Comparison of ENCODE assay signal across 7 cellular contexts in genomic region chr1:199113265-199113869, GRCh38.
A peak's percentile ranks its signal among the peaks of the same experiment; 100 is the strongest.
DNase-seq lines count a peak whose midpoint lies in the region; ATAC-seq and TF ChIP-seq lines count a peak whose summit lies in the region.

No MANE protein-coding gene starts in this region.

- peak; percentile 92 for TF ChIP-seq RAD21 in Ishikawa (IDR thresholded peaks at IDR 0.05; ENCODE audit: low read depth)

- POLR2A ChIA-PET in T-cell (lab: Charles Lee): no interaction called here

- no peaks in the 10 kb centered on the region for H3K36me3 ChIP-seq in ascending aorta

- H3K36me3 Mint-ChIP-seq in T-cell: peaks cover 3% of the 10 kb centered on the region
- peaks cover 0 to 5% (median 3%) of the 10 kb centered on the region in 3 donors for H3K36me3 Mint-ChIP-seq in immature natural killer cell

- H3K27me3 Mint-ChIP-seq in T-cell: no peaks in the 10 kb centered on the region
- H3K27me3 Mint-ChIP-seq in immature natural killer cell (ENCODE audit: low read depth in 3 of 3): peaks cover 0 to 9% (median 2%) of the 10 kb centered on the region in 3 donors

- H3K4me1 Mint-ChIP-seq in T-cell (peaks cover 0 to 6% (median 0%) of the 10 kb centered on the region in 3 donors), immature natural killer cell (peaks cover 8 to 9% of the 10 kb centered on the region in 2 donors)

- no peak for TF ChIP-seq EP300 in Ishikawa (IDR thresholded peaks at IDR 0.05; ENCODE audit: borderline replicate concordance)

- peaks cover 0 to 4% (median 3%) of the 10 kb centered on the region in 3 donors for H3K9me3 Mint-ChIP-seq in T-cell
- no peaks in the 10 kb centered on the region for H3K9me3 Mint-ChIP-seq in immature natural killer cell

- no peaks in the 10 kb centered on the region for H3K9me3 ChIP-seq in ascending aorta

- H3K4me3 ChIP-seq in GM12875 (ENCODE audit: low read depth, low read length): no peak overlapping the region
- no peak overlapping the region for H3K4me3 ChIP-seq in ascending aorta

- peak; percentile 84 for TF ChIP-seq CTCF in GM12875 (IDR thresholded peaks at IDR 0.05; ENCODE audit: borderline replicate concordance, insufficient read depth, low read depth, low read length)
- peak in 2 of 3 experiments; percentile 29 to 33 for TF ChIP-seq CTCF in ascending aorta (IDR thresholded peaks at IDR 0.05)

- no peak overlapping the region for H3K27ac ChIP-seq in ascending aorta

- H3K4me3 Mint-ChIP-seq in T-cell (no peak overlapping the region), immature natural killer cell (no peak overlapping the region)

- intact Hi-C loops in ascending aorta (cut with DNase I): no loop called here

- no peaks in the 10 kb centered on the region for H3K27me3 ChIP-seq in ascending aorta

- H3K27ac Mint-ChIP-seq in T-cell (no peak overlapping the region), immature natural killer cell (peak overlapping the region in 1 of 6 donors; percentile 1)

- CTCF ChIA-PET in T-cell (lab: Charles Lee): interaction anchor here (0.6 to 1.7 kb wide), 28 partner anchors 9 to 400 kb away, joined by 3 to 8 read pairs (median 3); no protein-coding TSS in a partner anchor

- peak; percentile 16 to 68 (median 56) for DNase-seq in T-cell
- no peak for DNase-seq in ascending aorta (ENCODE audit: low spot score in 2 of 2)
- peak; percentile 51 to 62 (median 60) for DNase-seq in immature natural killer cell
- DNase-seq in stimulated activated CD4-positive, alpha-beta T cell treated with anti-CD3 and anti-CD28 coated beads, Interleukin-4, amount 100 ng/mL, for 24 hours: peak; percentile 70
- DNase-seq in mesenteric fat pad (ENCODE audit: low spot score): no peak

- ATAC-seq in T-cell (replicated peaks in 1 of 4): peak; percentile 42 to 61 (median 58)

- H3K4me1 ChIP-seq in ascending aorta: no peaks in the 10 kb centered on the region

TF ChIP-seq in Ishikawa, 13 proteins besides CTCF, POLR2A, EP300 and RAD21:
- TF ChIP-seq USF1 (IDR thresholded peaks at IDR 0.05) (no peak), TEAD4 (IDR thresholded peaks at IDR 0.05) (no peak), YY1 (IDR thresholded peaks at IDR 0.05; ENCODE audit: low read depth) (no peak), REST (IDR thresholded peaks at IDR 0.05; ENCODE audit: low read depth) (no peak), FOXM1 (IDR thresholded peaks at IDR 0.05; ENCODE audit: borderline replicate concordance, low read depth) (no peak), TCF12 (IDR thresholded peaks at IDR 0.05; ENCODE audit: low read depth) (no peak), ZBTB7A (IDR thresholded peaks at IDR 0.05; ENCODE audit: low read depth) (no peak), MAX (IDR thresholded peaks at IDR 0.05) (no peak), TAF1 (IDR thresholded peaks at IDR 0.05; ENCODE audit: low read depth) (no peak), EGR1 (IDR thresholded peaks at IDR 0.05) (no peak), NFIC (IDR thresholded peaks at IDR 0.05) (no peak), CREB1 (IDR thresholded peaks at IDR 0.05; ENCODE audit: low read depth) (no peak), CEBPB (IDR thresholded peaks at IDR 0.05) (no peak)

Comparison
In these comparisons a context has a peak if more than half of its experiments do, and no peak if none do; other contexts are left out.
1. DNase-seq: peak in T-cell (34 of 34), immature natural killer cell (3 of 3) and stimulated activated CD4-positive, alpha-beta T cell treated with anti-CD3 and anti-CD28 coated beads, Interleukin-4, amount 100 ng/mL, for 24 hours (single experiment); none in ascending aorta (0 of 2) and mesenteric fat pad (single experiment).